1 cellular context compared by ENCODE assay signal in genomic region chr18:13147146-13147545, GRCh38.
A peak's percentile ranks its signal among the peaks of the same experiment; 100 is the strongest.
TF ChIP-seq lines count a peak whose summit lies in the region.

No MANE protein-coding gene starts in this region.

TF ChIP-seq in HepG2, 621 proteins besides CTCF, POLR2A, EP300 and RAD21 (continued from another document):
- TF ChIP-seq HIC2 (CRISPR knock-in tag; IDR thresholded peaks at IDR 0.05; ENCODE audit: low read depth) (no peak), FOXA1 (IDR thresholded peaks at IDR 0.05) (no peak), FOXA1 (CRISPR knock-in tag; IDR thresholded peaks at IDR 0.05) (0 out of 2 replicates have a peak, but pooled peaks have one; percentile 38), SAP130 (CRISPR knock-in tag; IDR thresholded peaks at IDR 0.05; ENCODE audit: low read depth) (peak; percentile 34; the same call in 1 of the 2 replicates), ZSCAN9 (CRISPR knock-in tag; IDR thresholded peaks at IDR 0.05; ENCODE audit: borderline replicate concordance) (0 out of 2 replicates have a peak, but pooled peaks have one; percentile 32), KLF13 (CRISPR knock-in tag; IDR thresholded peaks at IDR 0.05) (no peak), TBX2 (CRISPR knock-in tag; IDR thresholded peaks at IDR 0.05; ENCODE audit: borderline replicate concordance) (peak; percentile 57; the same call in 1 of the 2 replicates), FOXP1 (IDR thresholded peaks at IDR 0.05) (no peak), FOXP1 (CRISPR knock-in tag; IDR thresholded peaks at IDR 0.05) (peak; percentile 60; the same call in 1 of the 2 replicates), ZSCAN12 (CRISPR knock-in tag; IDR thresholded peaks at IDR 0.05) (no peak), AHDC1 (CRISPR knock-in tag; IDR thresholded peaks at IDR 0.05; ENCODE audit: borderline replicate concordance) (0 out of 2 replicates have a peak, but pooled peaks have one; percentile 28), ETV5 (CRISPR knock-in tag; IDR thresholded peaks at IDR 0.05; ENCODE audit: borderline replicate concordance) (peak; percentile 41; the same call in 1 of the 2 replicates), ZNF232 (CRISPR knock-in tag; IDR thresholded peaks at IDR 0.05; ENCODE audit: borderline replicate concordance) (no peak), SALL2 (CRISPR knock-in tag; IDR thresholded peaks at IDR 0.05) (no peak), SYNCRIP (IDR thresholded peaks at IDR 0.05; ENCODE audit: insufficient read depth, low read depth, low read length) (no peak), CC2D1A (CRISPR knock-in tag; IDR thresholded peaks at IDR 0.05) (no peak), ZMYM3 (CRISPR knock-in tag; IDR thresholded peaks at IDR 0.05) (no peak)
- TF ChIP-seq, protein P1, sequence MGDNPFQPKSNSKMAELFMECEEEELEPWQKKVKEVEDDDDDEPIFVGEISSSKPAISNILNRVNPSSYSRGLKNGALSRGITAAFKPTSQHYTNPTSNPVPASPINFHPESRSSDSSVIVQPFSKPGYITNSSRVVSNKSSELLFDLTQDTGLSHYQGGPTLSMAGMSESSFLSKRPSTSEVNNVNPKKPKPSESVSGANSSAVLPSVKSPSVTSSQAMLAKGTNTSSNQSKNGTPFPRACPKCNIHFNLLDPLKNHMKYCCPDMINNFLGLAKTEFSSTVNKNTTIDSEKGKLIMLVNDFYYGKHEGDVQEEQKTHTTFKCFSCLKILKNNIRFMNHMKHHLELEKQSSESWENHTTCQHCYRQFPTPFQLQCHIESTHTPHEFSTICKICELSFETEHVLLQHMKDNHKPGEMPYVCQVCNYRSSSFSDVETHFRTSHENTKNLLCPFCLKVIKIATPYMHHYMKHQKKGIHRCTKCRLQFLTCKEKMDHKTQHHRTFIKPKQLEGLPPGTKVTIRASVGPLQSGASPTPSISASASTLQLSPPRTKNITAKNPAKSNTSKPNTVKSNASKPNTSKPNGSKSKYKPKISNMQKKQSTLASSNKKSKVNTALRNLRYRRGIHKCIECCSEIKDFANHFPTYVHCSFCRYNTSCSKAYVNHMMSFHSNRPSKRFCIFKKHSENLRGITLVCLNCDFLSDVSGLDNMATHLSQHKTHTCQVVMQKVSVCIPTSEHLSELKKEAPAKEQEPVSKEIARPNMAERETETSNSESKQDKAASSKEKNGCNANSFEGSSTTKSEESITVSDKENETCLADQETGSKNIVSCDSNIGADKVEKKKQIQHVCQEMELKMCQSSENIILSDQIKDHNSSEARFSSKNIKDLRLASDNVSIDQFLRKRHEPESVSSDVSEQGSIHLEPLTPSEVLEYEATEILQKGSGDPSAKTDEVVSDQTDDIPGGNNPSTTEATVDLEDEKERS (CRISPR knock-in tag; IDR thresholded peaks at IDR 0.05), result no peak
